8 cellular contexts compared by ENCODE assay signal in genomic region chr22:20858615-20859416, GRCh38. TPM values are rescaled to one million over a fixed set of nuclear protein-coding genes. Genes with fewer than 3 reads are reported as not detected.
DNase-seq lines count a peak whose midpoint lies in the region; ATAC-seq, FAIRE-seq and TF ChIP-seq lines count a peak whose summit lies in the region.

TSS of gene PI4KA (minus strand) at chr22:20858811. CDS start at chr22:20858725, 86 bp downstream.
TSS of gene SNAP29 (plus strand) at chr22:20859007. CDS start at chr22:20859111, 104 bp downstream.

- H3K27ac ChIP-seq in keratinocyte (ENCODE audit: control insufficient read depth, insufficient read depth, low read length) = peak within 1 kb of the TSS; percentile 68

- TF ChIP-seq CTCF in keratinocyte (optimal IDR thresholded peaks at IDR 0.05 in 1 of 3, IDR thresholded peaks at IDR 0.05 in 1 of 3, conservative IDR thresholded peaks at IDR 0.05 in 1 of 3; ENCODE audit: extremely low read depth in 1 of 3, insufficient read depth in 2 of 3, low read length in 3 of 3) = no peak

- peaks cover 17% of the 10 kb centered on the region for H3K4me1 ChIP-seq in keratinocyte (ENCODE audit: control insufficient read depth, extremely low read depth, insufficient read depth, low read length)

- H4K20me1 ChIP-seq in keratinocyte (ENCODE audit: control insufficient read depth, extremely low read depth, insufficient read depth, low read length) = no peaks in the 10 kb centered on the region

- peak within 1 kb of the TSS; percentile 85 to 91 (median 91) for H3K4me3 ChIP-seq in keratinocyte (ENCODE audit: control insufficient read depth in 2 of 3, extremely low read depth in 1 of 3, insufficient read depth in 2 of 3, low read depth in 1 of 3, low read length in 3 of 3)

- peak within 1 kb of the TSS; percentile 86 for H3K4me2 ChIP-seq in keratinocyte (ENCODE audit: control insufficient read depth, extremely low read depth, insufficient read depth, low read depth, low read length)

- peak; percentile 94 for TF ChIP-seq POLR2A in GM19099 (IDR thresholded peaks at IDR 0.05; ENCODE audit: extremely low read depth, insufficient read length, low read depth)

- DNase-seq in AG20443 (ENCODE audit: low spot score) (peak; percentile 100), NCI-H460 (ENCODE audit: extremely low read depth, low read depth) (peak; percentile 94), cerebellar nuclear complex (lab: John Stamatoyannopoulos, UW) (peak; percentile 70 to 84), keratinocyte (ENCODE audit: low read depth, low spot score) (peak; percentile 77)
- DNase-seq in activated CD4-positive, alpha-beta T cell treated with anti-CD3 and anti-CD28 coated beads for 1 hour = peak; percentile 96
- DNase-seq in stimulated activated CD4-positive, alpha-beta T cell treated with anti-CD3 and anti-CD28 coated beads, Interleukin-12 subunit alpha, Interleukin-12 subunit beta, amount 100 ng/mL, for 48 hours (ENCODE audit: low read depth in 2 of 3, low spot score in 1 of 3) = peak; percentile 93 to 99 (median 97)

- no peak for FAIRE-seq in keratinocyte (lab: Jason Lieb, UNC)

- ATAC-seq in HG03378 (IDR thresholded peaks at IDR 0.05; ENCODE audit: unreplicated experiment) = peak; percentile 89

- H3K27me3 ChIP-seq in keratinocyte (ENCODE audit: control insufficient read depth, extremely low read depth, insufficient read depth, low read length) = no peaks in the 10 kb centered on the region

- dilution Hi-C loops in keratinocyte (cut with MboI; ENCODE audit: extremely low pct_ligation_motif_present, low sequenced_read_pairs) = no loop called here

- H3K9me3 ChIP-seq in keratinocyte (ENCODE audit: control insufficient read depth, low read depth, low read length) = no peaks in the 10 kb centered on the region

- H3K9ac ChIP-seq in keratinocyte (ENCODE audit: control insufficient read depth, extremely low read depth, insufficient read depth, low read length) = peak within 1 kb of the TSS; percentile 82

- no peaks in the 10 kb centered on the region for H3K36me3 ChIP-seq in keratinocyte (ENCODE audit: control insufficient read depth in 2 of 2, extremely low read depth in 1 of 2, insufficient read depth in 2 of 2, low read length in 2 of 2)

- H2AFZ ChIP-seq in keratinocyte (ENCODE audit: control insufficient read depth, low read length) = peak within 1 kb of the TSS; percentile 91

- H3K9me1 ChIP-seq in keratinocyte (ENCODE audit: control insufficient read depth, extremely low read depth, insufficient read depth, low read length) = no peaks in the 10 kb centered on the region

- H3K79me2 ChIP-seq in keratinocyte (ENCODE audit: control insufficient read depth, insufficient read depth, low read length) = peaks cover 35% of the 10 kb centered on the region

RNA-seq across cellular contexts. Expression of gene PI4KA, which starts in this region (rescaled TPM):
- total RNA-seq in NCI-H460 (2014; rRNA removed; shearing (Covaris generic)) = 17.3 and 24.6 TPM in 2 replicates
- 46.2 and 51.7 TPM in 2 replicates for polyA plus RNA-seq in NCI-H460 (2014; cell fraction: nucleus; rRNA removed)
- polyA plus RNA-seq in keratinocyte = 12.2 to 15.9 TPM (median 13.6 TPM) in 3 replicates
- polyA plus RNA-seq in keratinocyte (2011; ENCODE audit: low read depth) = 20.8 TPM
- 11.6 and 13.6 TPM in 2 replicates for polyA plus RNA-seq in keratinocyte (2011; cell fraction: cytosol; rRNA removed)
- polyA plus RNA-seq in keratinocyte (2011; cell fraction: nucleus; rRNA removed) = 34.5 and 39.8 TPM in 2 replicates
- polyA plus RNA-seq in keratinocyte (2012; ENCODE audit: low replicate concordance) = 19.4 and 22.0 TPM in 2 replicates
- 35.4 to 87.8 TPM (median 35.7 TPM) in 3 replicates for polyA minus RNA-seq in keratinocyte
- polyA minus RNA-seq in keratinocyte (2011; cell fraction: cytosol; rRNA and poly(A)+ RNA removed) = 25.3 TPM
- polyA minus RNA-seq in keratinocyte (2011; cell fraction: nucleus; rRNA and poly(A)+ RNA removed) = 36.2 and 40.2 TPM in 2 replicates

RNA-seq across cellular contexts. Expression of gene SNAP29, which starts in this region (rescaled TPM):
- total RNA-seq in NCI-H460 (2014; rRNA removed; shearing (Covaris generic)) = 9.0 and 11.2 TPM in 2 replicates
- 2.8 and 4.7 TPM in 2 replicates for polyA plus RNA-seq in NCI-H460 (2014; cell fraction: nucleus; rRNA removed)
- 30.2 to 36.5 TPM (median 31.6 TPM) in 3 replicates for polyA plus RNA-seq in keratinocyte
- polyA plus RNA-seq in keratinocyte (2011; ENCODE audit: low read depth) = 155 TPM
- polyA plus RNA-seq in keratinocyte (2011; cell fraction: cytosol; rRNA removed) = 28.8 and 37.3 TPM in 2 replicates
- polyA plus RNA-seq in keratinocyte (2011; cell fraction: nucleus; rRNA removed) = 13.6 and 14.3 TPM in 2 replicates
- polyA plus RNA-seq in keratinocyte (2012; ENCODE audit: low replicate concordance) = 27.3 and 30.7 TPM in 2 replicates
- polyA minus RNA-seq in keratinocyte = 7.7 to 22.8 TPM (median 11.6 TPM) in 3 replicates
- polyA minus RNA-seq in keratinocyte (2011; cell fraction: cytosol; rRNA and poly(A)+ RNA removed) = 8.8 TPM
- 3.4 and 6.8 TPM in 2 replicates for polyA minus RNA-seq in keratinocyte (2011; cell fraction: nucleus; rRNA and poly(A)+ RNA removed)

Comparison
In these comparisons a context has a peak if more than half of its experiments do, and no peak if none do; other contexts are left out.
1. Peak in every context shown above with its lines: DNase-seq, ATAC-seq, H3K4me3 ChIP-seq and H3K27ac ChIP-seq.